ENCODE assay signal across 28 cellular contexts in genomic region chr14:71175491-71175890, GRCh38.
A peak's percentile ranks its signal among the peaks of the same experiment; 100 is the strongest.
DNase-seq lines count a peak whose midpoint lies in the region; ATAC-seq, FAIRE-seq and TF ChIP-seq lines count a peak whose summit lies in the region.
"Had no signal": no experiment of that assay in that cellular context is flagged by ENCODE, and none has a peak within 500 bp of the region (broad histone marks: within the 10 kb centered on the region; RNA-seq: fewer than 3 reads in every experiment).

No MANE protein-coding gene starts in this region.

- H3K27ac ChIP-seq in foreskin keratinocyte, result no peak overlapping the region
- H3K27ac ChIP-seq in pancreas, result no peak overlapping the region
- no peak overlapping the region for H3K27ac ChIP-seq in naive thymus-derived CD4-positive, alpha-beta T cell (ENCODE audit: low read depth, low read length)
- H3K27ac ChIP-seq in vagina, result no peak overlapping the region
- H3K27ac ChIP-seq: A549, right atrium auricular region, thoracic aorta had no signal

- FAIRE-seq in pancreas (lab: Jason Lieb, UNC), result no peak
- FAIRE-seq: A549, endometrium, GM12878, H1 had no signal

- DNase-seq in COLO668 (lab: John Stamatoyannopoulos, UW; ENCODE audit: unreplicated experiment) (peak; percentile 16), NCI-H226 (peak; percentile 47), foreskin keratinocyte (peak; percentile 54 to 73), pancreas (peak in 1 of 6 donors; percentile 31), NCI-H2107 (lab: John Stamatoyannopoulos, UW) (no peak), vagina (ENCODE audit: extremely low spot score in 2 of 2) (no peak)
- DNase-seq in naive thymus-derived CD4-positive, alpha-beta T cell, result no peak
- DNase-seq: activated CD4-positive, alpha-beta T cell treated with anti-CD3 and anti-CD28 coated beads, Interleukin-2, amount 10 ng/mL, durations not matched to agents 7 days and 5 days; activated naive CD4-positive, alpha-beta T cell treated with anti-CD3 and anti-CD28 coated beads, Interleukin-2, amount 10 ng/mL, durations not matched to agents 7 days and 5 days; Kasumi-1; naive thymus-derived CD8-positive, alpha-beta T cell; NCI-H1048; NCI-H1930; NCI-H345; NCI-H774; stimulated activated CD4-positive, alpha-beta T cell treated with anti-CD3 and anti-CD28 coated beads, Interleukin-4, amount 100 ng/mL, for 24 hours; stimulated activated naive B cell treated with anti-CD40 and anti-IgM and Interleukin-4, amounts not matched to agents 10 μg/mL and 1 μg/mL and 100 μg/mL, for 72 hours; T1000 had no signal

- ATAC-seq in foreskin keratinocyte (peak; percentile 96), pancreas (peak; percentile 38 to 95 (median 90)), GM19467 (IDR thresholded peaks at IDR 0.05; ENCODE audit: unreplicated experiment) (no peak)
- no peak for ATAC-seq in naive thymus-derived CD4-positive, alpha-beta T cell
- ATAC-seq: A549; GM12878; naive thymus-derived CD8-positive, alpha-beta T cell; stimulated activated naive B cell treated with anti-CD40 and anti-IgM and Interleukin-4, amounts not matched to agents 10 μg/mL and 1 μg/mL and 100 μg/mL, for 72 hours had no signal

- TF ChIP-seq CTCF in foreskin keratinocyte (conservative IDR thresholded peaks at IDR 0.05), result no peak
- no peak for TF ChIP-seq CTCF in pancreas (IDR thresholded peaks at IDR 0.05)
- no peak for TF ChIP-seq CTCF in vagina (IDR thresholded peaks at IDR 0.05)

- CTCF ChIA-PET in naive thymus-derived CD4-positive, alpha-beta T cell (lab: Charles Lee), result no interaction called here

- peaks cover 5 to 15% (median 11%) of the 10 kb centered on the region in 5 donors for H3K27me3 Mint-ChIP-seq in naive thymus-derived CD4-positive, alpha-beta T cell
- H3K27me3 Mint-ChIP-seq: activated CD4-positive, alpha-beta T cell treated with anti-CD3 and anti-CD28 coated beads, Interleukin-2, amount 10 ng/mL, durations not matched to agents 7 days and 5 days; dendritic cell treated with granulocyte-macrophage colony-stimulating factor and Interleukin-4, amounts not matched to agents 40 ng/mL and 50 ng/mL, for 4 days had no signal

- H3K36me3 Mint-ChIP-seq in naive thymus-derived CD4-positive, alpha-beta T cell, result no peaks in the 10 kb centered on the region
- H3K36me3 Mint-ChIP-seq: activated naive CD4-positive, alpha-beta T cell treated with anti-CD3 and anti-CD28 coated beads, Interleukin-2, amount 10 ng/mL, durations not matched to agents 7 days and 5 days; naive thymus-derived CD8-positive, alpha-beta T cell; stimulated activated naive B cell treated with anti-CD40 and anti-IgM and Interleukin-4, amounts not matched to agents 10 μg/mL and 1 μg/mL and 100 μg/mL, for 72 hours had no signal

- peaks cover 0 to 1% (median 0%) of the 10 kb centered on the region in 11 donors for H3K9me3 Mint-ChIP-seq in naive thymus-derived CD4-positive, alpha-beta T cell
- H3K9me3 Mint-ChIP-seq: activated CD4-positive, alpha-beta T cell treated with anti-CD3 and anti-CD28 coated beads, Interleukin-2, amount 10 ng/mL, durations not matched to agents 7 days and 5 days; activated naive CD4-positive, alpha-beta T cell treated with anti-CD3 and anti-CD28 coated beads, Interleukin-2, amount 10 ng/mL, durations not matched to agents 7 days and 5 days; activated T-helper 1 cell treated with anti-CD3 and anti-CD28 coated beads, Interleukin-12 subunit alpha, Interleukin-12 subunit beta, Interleukin-2, Interleukin-4 antibody, amounts not matched to agents 30 ng/mL and 10 ng/mL and 1 ng/mL, durations not matched to agents 14 hours and 24 hours and 36 hours; dendritic cell treated with granulocyte-macrophage colony-stimulating factor and Interleukin-4, amounts not matched to agents 40 ng/mL and 50 ng/mL, for 4 days; naive thymus-derived CD8-positive, alpha-beta T cell; stimulated activated naive B cell treated with anti-CD40 and anti-IgM and Interleukin-4, amounts not matched to agents 10 μg/mL and 1 μg/mL and 100 μg/mL, for 72 hours had no signal

- no peak overlapping the region for H3K4me3 ChIP-seq in pancreas
- H3K4me3 ChIP-seq in naive thymus-derived CD4-positive, alpha-beta T cell (ENCODE audit: low read length), result no peak overlapping the region
- H3K4me3 ChIP-seq in vagina, result no peak overlapping the region
- H3K4me3 ChIP-seq: A549, GM12878, right atrium auricular region, thoracic aorta had no signal

- no peak overlapping the region for H3K27ac Mint-ChIP-seq in naive thymus-derived CD4-positive, alpha-beta T cell
- H3K27ac Mint-ChIP-seq: activated CD4-positive, alpha-beta T cell treated with anti-CD3 and anti-CD28 coated beads, Interleukin-2, amount 10 ng/mL, durations not matched to agents 7 days and 5 days; activated naive CD4-positive, alpha-beta T cell treated with anti-CD3 and anti-CD28 coated beads, Interleukin-2, amount 10 ng/mL, durations not matched to agents 7 days and 5 days; activated T-helper 1 cell treated with anti-CD3 and anti-CD28 coated beads, Interleukin-12 subunit alpha, Interleukin-12 subunit beta, Interleukin-2, Interleukin-4 antibody, amounts not matched to agents 30 ng/mL and 10 ng/mL and 1 ng/mL, durations not matched to agents 14 hours and 24 hours and 36 hours; B cell; dendritic cell treated with granulocyte-macrophage colony-stimulating factor and Interleukin-4, amounts not matched to agents 40 ng/mL and 50 ng/mL, for 4 days; stimulated activated naive B cell treated with anti-CD40 and anti-IgM and Interleukin-4, amounts not matched to agents 10 μg/mL and 1 μg/mL and 100 μg/mL, for 72 hours had no signal

- H3K36me3 ChIP-seq in pancreas (no peaks in the 10 kb centered on the region), vagina (no peaks in the 10 kb centered on the region)
- H3K36me3 ChIP-seq in naive thymus-derived CD4-positive, alpha-beta T cell (ENCODE audit: control insufficient read depth in 2 of 3, insufficient read depth in 3 of 3, low read length in 3 of 3), result no peaks in the 10 kb centered on the region
- H3K36me3 ChIP-seq: right atrium auricular region, thoracic aorta had no signal

- H3K9me3 ChIP-seq in pancreas (no peaks in the 10 kb centered on the region), vagina (no peaks in the 10 kb centered on the region)
- H3K9me3 ChIP-seq in naive thymus-derived CD4-positive, alpha-beta T cell (ENCODE audit: control insufficient read depth in 2 of 3, low read length in 3 of 3), result no peaks in the 10 kb centered on the region
- H3K9me3 ChIP-seq: A549, right atrium auricular region, thoracic aorta had no signal

- WGBS in pancreas, 2 donors, result 62 to 64% methylated on average over 3 of the region's 3 CpGs

- H3K4me3 Mint-ChIP-seq in naive thymus-derived CD4-positive, alpha-beta T cell, result no peak overlapping the region
- H3K4me3 Mint-ChIP-seq: activated CD4-positive, alpha-beta T cell treated with anti-CD3 and anti-CD28 coated beads, Interleukin-2, amount 10 ng/mL, durations not matched to agents 7 days and 5 days; activated naive CD4-positive, alpha-beta T cell treated with anti-CD3 and anti-CD28 coated beads, Interleukin-2, amount 10 ng/mL, durations not matched to agents 7 days and 5 days; activated T-helper 1 cell treated with anti-CD3 and anti-CD28 coated beads, Interleukin-12 subunit alpha, Interleukin-12 subunit beta, Interleukin-2, Interleukin-4 antibody, amounts not matched to agents 30 ng/mL and 10 ng/mL and 1 ng/mL, durations not matched to agents 14 hours and 24 hours and 36 hours; B cell; dendritic cell treated with granulocyte-macrophage colony-stimulating factor and Interleukin-4, amounts not matched to agents 40 ng/mL and 50 ng/mL, for 4 days; naive thymus-derived CD8-positive, alpha-beta T cell; stimulated activated naive B cell treated with anti-CD40 and anti-IgM and Interleukin-4, amounts not matched to agents 10 μg/mL and 1 μg/mL and 100 μg/mL, for 72 hours had no signal

- H3K4me1 Mint-ChIP-seq in naive thymus-derived CD4-positive, alpha-beta T cell, result peaks cover 0 to 2% (median 0%) of the 10 kb centered on the region in 7 donors
- H3K4me1 Mint-ChIP-seq: activated CD4-positive, alpha-beta T cell treated with anti-CD3 and anti-CD28 coated beads, Interleukin-2, amount 10 ng/mL, durations not matched to agents 7 days and 5 days; activated naive CD4-positive, alpha-beta T cell treated with anti-CD3 and anti-CD28 coated beads, Interleukin-2, amount 10 ng/mL, durations not matched to agents 7 days and 5 days; B cell; naive thymus-derived CD8-positive, alpha-beta T cell; stimulated activated naive B cell treated with anti-CD40 and anti-IgM and Interleukin-4, amounts not matched to agents 10 μg/mL and 1 μg/mL and 100 μg/mL, for 72 hours had no signal

- TF ChIP-seq POLR2A in vagina (IDR thresholded peaks at IDR 0.05), result no peak

- POLR2A ChIA-PET in naive thymus-derived CD4-positive, alpha-beta T cell (lab: Charles Lee), result no interaction called here

- H3K4me1 ChIP-seq in foreskin keratinocyte (no peaks in the 10 kb centered on the region), pancreas (no peaks in the 10 kb centered on the region), vagina (no peaks in the 10 kb centered on the region)
- no peaks in the 10 kb centered on the region for H3K4me1 ChIP-seq in naive thymus-derived CD4-positive, alpha-beta T cell (ENCODE audit: control insufficient read depth in 2 of 2, insufficient read depth in 2 of 2, low read length in 2 of 2)
- H3K4me1 ChIP-seq: A549, right atrium auricular region had no signal

- H3K27me3 ChIP-seq in foreskin keratinocyte, result peaks cover 2% of the 10 kb centered on the region
- H3K27me3 ChIP-seq in pancreas, result no peaks in the 10 kb centered on the region
- no peaks in the 10 kb centered on the region for H3K27me3 ChIP-seq in naive thymus-derived CD4-positive, alpha-beta T cell (ENCODE audit: control insufficient read depth in 2 of 2, insufficient read depth in 2 of 2, low read length in 2 of 2)
- H3K27me3 ChIP-seq in vagina, result no peaks in the 10 kb centered on the region
- H3K27me3 ChIP-seq: right atrium auricular region had no signal

- intact Hi-C loops in pancreas (cut with DNase I), result no loop called here
- intact Hi-C loops in naive thymus-derived CD4-positive, alpha-beta T cell (cut with micrococcal nuclease), result no loop called here
- intact Hi-C loops in vagina (cut with DNase I), result no loop called here

Comparison
In these comparisons a context has a peak if more than half of its experiments do, and no peak if none do; other contexts are left out.
1. DNase-seq: peak in COLO668 (single experiment), NCI-H226 (single experiment) and foreskin keratinocyte (2 of 2); none in NCI-H2107 (single experiment), naive thymus-derived CD4-positive, alpha-beta T cell (0 of 9) and vagina (0 of 2).
2. ATAC-seq: peak in foreskin keratinocyte (single experiment) and pancreas (4 of 4); none in naive thymus-derived CD4-positive, alpha-beta T cell (single experiment) and GM19467 (single experiment).